1 cellular context compared by ENCODE assay signal in genomic region chr3:18236726-18237125, GRCh38.
TF ChIP-seq lines count a peak whose summit lies in the region.

No MANE protein-coding gene starts in this region.

TF ChIP-seq in SK-N-SH, 30 proteins besides CTCF, POLR2A, EP300 and RAD21:
- TF ChIP-seq REST (IDR thresholded peaks at IDR 0.05; ENCODE audit: low read depth, low read length) (no peak), GABPA (IDR thresholded peaks at IDR 0.05; ENCODE audit: low read depth) (no peak), RFX5 (IDR thresholded peaks at IDR 0.05; ENCODE audit: low read length) (no peak), SMC3 (IDR thresholded peaks at IDR 0.05; ENCODE audit: low read depth, low read length) (no peak), EZH2phosphoT487 (IDR thresholded peaks at IDR 0.05; ENCODE audit: borderline replicate concordance, low read depth) (no peak), MAX (IDR thresholded peaks at IDR 0.05; ENCODE audit: low read depth) (no peak), POLR2AphosphoS5 (IDR thresholded peaks at IDR 0.05; ENCODE audit: low read depth, low read length) (no peak), FOXM1 (IDR thresholded peaks at IDR 0.05; ENCODE audit: low read depth) (no peak)
